In the genomic region with DNA sequence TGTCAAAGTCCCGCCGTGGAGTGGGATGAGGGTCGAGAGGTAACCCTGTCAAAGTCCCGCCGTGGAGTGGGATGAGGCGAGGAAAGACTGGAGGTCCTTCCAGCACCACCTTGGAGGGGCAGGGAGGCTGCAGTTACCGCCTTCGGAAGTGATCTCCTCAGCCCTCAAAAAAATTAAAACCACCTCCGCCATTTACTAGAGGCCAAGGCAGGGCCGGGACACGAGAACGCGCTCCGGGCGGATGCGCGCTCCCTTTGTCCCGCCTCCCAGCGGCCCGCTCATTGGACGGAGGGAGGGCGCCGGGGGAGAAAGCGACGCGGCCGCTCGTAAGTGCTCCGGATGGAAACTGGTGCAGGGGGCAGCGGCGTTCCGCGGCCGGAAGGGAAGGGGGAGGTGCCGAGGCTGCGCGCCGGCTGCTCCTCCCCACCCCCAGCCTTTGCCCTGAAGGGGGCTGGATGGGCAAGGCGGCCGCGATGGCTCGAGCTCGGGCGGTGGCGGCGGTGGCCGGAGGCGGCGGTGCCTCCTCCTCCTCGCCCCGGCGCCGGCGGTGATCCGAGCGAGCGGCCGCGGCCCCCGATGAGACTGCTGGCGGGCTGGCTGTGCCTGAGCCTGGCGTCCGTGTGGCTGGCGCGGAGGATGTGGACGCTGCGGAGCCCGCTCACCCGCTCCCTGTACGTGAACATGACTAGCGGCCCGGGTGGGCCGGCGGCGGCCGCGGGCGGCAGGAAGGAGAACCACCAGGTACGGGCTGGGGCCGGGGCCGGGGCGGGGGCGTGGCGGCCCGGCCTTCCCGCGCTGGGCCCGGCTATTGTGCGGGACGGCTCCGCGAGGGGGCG, we compare ENCODE assay signal across 8 cellular contexts. TPM values are rescaled to one million over a fixed set of nuclear protein-coding genes. Genes with fewer than 3 reads are reported as not detected.
A peak's percentile ranks its signal among the peaks of the same experiment; 100 is the strongest.
DNase-seq lines count a peak whose midpoint lies in the region; ATAC-seq and TF ChIP-seq lines count a peak whose summit lies in the region.

A gene (plus strand): TSS at position 420 of the 836 bp plus-strand sequence. CDS start 157 bp downstream, at position 577.

- H3K36me3 ChIP-seq in GM06990 (ENCODE audit: control insufficient read depth, insufficient read depth, low read length) (no peaks in the 10 kb centered on the region), osteoblast (ENCODE audit: insufficient read depth, low read length) (no peaks in the 10 kb centered on the region), thoracic aorta (no peaks in the 10 kb centered on the region)

- peak within 1 kb of the TSS; percentile 99 for H2AFZ ChIP-seq in osteoblast (ENCODE audit: low read length)

- H3K4me3 ChIP-seq in GM06990 (replicated peaks; ENCODE audit: low read depth, low read length) (peak within 1 kb of the TSS; percentile 85), osteoblast (ENCODE audit: insufficient read depth, low read length) (peak within 1 kb of the TSS; percentile 76), thoracic aorta (peak within 1 kb of the TSS; percentile 97)

- DNase-seq in GM06990 (ENCODE audit: extremely low read depth, insufficient read length) (peak; percentile 98), NCI-H1092 (lab: John Stamatoyannopoulos, UW) (peak; percentile 92), glomerular visceral epithelial cell (ENCODE audit: extremely low spot score) (peak; percentile 93), osteoblast (ENCODE audit: insufficient read length, low spot score, missing footprints) (peak; percentile 98), thoracic aorta (ENCODE audit: low spot score) (peak; percentile 75)

- TF ChIP-seq CTCF in GM06990 (IDR thresholded peaks at IDR 0.05; ENCODE audit: insufficient read depth, low read length, poor library complexity, severe bottlenecking) (no peak), osteoblast (IDR thresholded peaks at IDR 0.05; ENCODE audit: extremely low read depth, low read depth, low read length) (no peak), thoracic aorta (IDR thresholded peaks at IDR 0.05) (no peak)

- peaks cover 49% of the 10 kb centered on the region for H3K79me2 ChIP-seq in osteoblast (ENCODE audit: insufficient read depth, low read length)

- H3K27ac ChIP-seq in osteoblast (ENCODE audit: low read depth, low read length) (peak within 1 kb of the TSS; percentile 91), thoracic aorta (peak within 1 kb of the TSS; percentile 91)

- H3K4me2 ChIP-seq in osteoblast (ENCODE audit: insufficient read depth, low read length) = peak within 1 kb of the TSS; percentile 98

- peak; percentile 87 for ATAC-seq in HG02588 (IDR thresholded peaks at IDR 0.05; ENCODE audit: unreplicated experiment)
- peak; percentile 96 for ATAC-seq in SK-N-SH treated with all-trans-retinoic acid at 6 μM for 48 hours
- ATAC-seq in thoracic aorta (ENCODE audit: insufficient number of reproducible peaks, low FRiP score, low read depth) = peak; percentile 90

- no peaks in the 10 kb centered on the region for H3K36me3 Mint-ChIP-seq in activated naive CD8-positive, alpha-beta T cell

- peak within 1 kb of the TSS; percentile 97 for H3K4me3 Mint-ChIP-seq in activated naive CD8-positive, alpha-beta T cell

- H4K20me1 ChIP-seq in osteoblast (ENCODE audit: insufficient read depth, low read length) = peaks cover 32% of the 10 kb centered on the region

- H3K9me3 ChIP-seq in osteoblast (ENCODE audit: low read depth, low read length) (no peaks in the 10 kb centered on the region), thoracic aorta (no peaks in the 10 kb centered on the region)

- peak within 1 kb of the TSS; percentile 92 for H3K27ac Mint-ChIP-seq in activated naive CD8-positive, alpha-beta T cell

- H3K9me3 Mint-ChIP-seq in activated naive CD8-positive, alpha-beta T cell (ENCODE audit: low read depth) = no peaks in the 10 kb centered on the region

- H3K27me3 Mint-ChIP-seq in activated naive CD8-positive, alpha-beta T cell = no peaks in the 10 kb centered on the region

- H3K4me1 ChIP-seq in osteoblast (ENCODE audit: insufficient read depth, low read length) (peaks cover 29% of the 10 kb centered on the region), thoracic aorta (ENCODE audit: control insufficient read depth in 1 of 2, low read depth in 2 of 2) (peaks cover 2 to 38% of the 10 kb centered on the region in 2 donors)

- no peaks in the 10 kb centered on the region for H3K27me3 ChIP-seq in GM06990 (replicated peaks; ENCODE audit: control insufficient read depth, insufficient read depth, low read length)
- no peaks in the 10 kb centered on the region for H3K27me3 ChIP-seq in osteoblast (ENCODE audit: insufficient read depth, low read length)
- H3K27me3 ChIP-seq in thoracic aorta (replicated peaks; ENCODE audit: insufficient read depth) = no peaks in the 10 kb centered on the region

- peaks cover 57% of the 10 kb centered on the region for H3K4me1 Mint-ChIP-seq in activated naive CD8-positive, alpha-beta T cell (ENCODE audit: low read depth)

TF ChIP-seq in SK-N-SH treated with all-trans-retinoic acid at 6 μM for 48 hours, 23 proteins besides CTCF, POLR2A, EP300 and RAD21:
- TF ChIP-seq TCF4 (CRISPR knock-in tag; IDR thresholded peaks at IDR 0.05; ENCODE audit: borderline replicate concordance) = no peak
- TF ChIP-seq, protein P1, sequence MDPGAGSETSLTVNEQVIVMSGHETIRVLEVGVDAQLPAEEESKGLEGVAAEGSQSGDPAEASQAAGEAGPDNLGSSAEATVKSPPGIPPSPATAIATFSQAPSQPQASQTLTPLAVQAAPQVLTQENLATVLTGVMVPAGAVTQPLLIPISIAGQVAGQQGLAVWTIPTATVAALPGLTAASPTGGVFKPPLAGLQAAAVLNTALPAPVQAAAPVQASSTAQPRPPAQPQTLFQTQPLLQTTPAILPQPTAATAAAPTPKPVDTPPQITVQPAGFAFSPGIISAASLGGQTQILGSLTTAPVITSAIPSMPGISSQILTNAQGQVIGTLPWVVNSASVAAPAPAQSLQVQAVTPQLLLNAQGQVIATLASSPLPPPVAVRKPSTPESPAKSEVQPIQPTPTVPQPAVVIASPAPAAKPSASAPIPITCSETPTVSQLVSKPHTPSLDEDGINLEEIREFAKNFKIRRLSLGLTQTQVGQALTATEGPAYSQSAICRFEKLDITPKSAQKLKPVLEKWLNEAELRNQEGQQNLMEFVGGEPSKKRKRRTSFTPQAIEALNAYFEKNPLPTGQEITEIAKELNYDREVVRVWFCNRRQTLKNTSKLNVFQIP (CRISPR knock-in tag; IDR thresholded peaks at IDR 0.05; ENCODE audit: borderline replicate concordance, low read depth) = 0 out of 2 replicates have a peak, but pooled peaks have one; percentile 16

RNA-seq across cellular contexts. Expression of the gene that starts here (rescaled TPM):
- total RNA-seq in osteoblast (170 and 210 TPM in 2 replicates), thoracic aorta (100 to 1,000 TPM in 1 of 2 donors, 10 to 100 TPM in 1; 98.6 to 100 TPM)

Comparison
In these comparisons a context has a peak if more than half of its experiments do, and no peak if none do; other contexts are left out.
1. Peak in every context shown above with its lines: DNase-seq, ATAC-seq, H3K4me3 ChIP-seq and H3K27ac ChIP-seq.